Comparison of ENCODE assay signal across 8 cellular contexts in genomic region chr6:42745638-42746451, GRCh38.
DNase-seq lines count a peak whose midpoint lies in the region; ATAC-seq lines count a peak whose summit lies in the region.

Gene TBCC, minus strand, starts transcription at chr6:42746103. Its CDS starts 30 bp downstream, at chr6:42746073.

- ATAC-seq in GM19043 (IDR thresholded peaks at IDR 0.05; ENCODE audit: low read depth, unreplicated experiment) = peak; percentile 66
- peak; percentile 76 for ATAC-seq in HG03354 (IDR thresholded peaks at IDR 0.05; ENCODE audit: poor library complexity, severe bottlenecking, unreplicated experiment)
- peak; percentile 82 for ATAC-seq in activated CD4-positive, CD25-positive, alpha-beta regulatory T cell treated with anti-CD3 and anti-CD28 coated beads, Interleukin-2, amount 50 U/mL, for 24 hours

- DNase-seq in AG20443 (ENCODE audit: low spot score) = peak; percentile 98
- DNase-seq in NCI-H446 treated with DMSO at 0.1 percent for 48 hours (lab: John Stamatoyannopoulos, UW) = peak; percentile 98
- DNase-seq in cerebellar nuclear complex (lab: John Stamatoyannopoulos, UW) = peak; percentile 90 to 91
- DNase-seq in islet precursor cell = peak; percentile 99
- peak; percentile 87 for DNase-seq in stimulated activated CD4-positive, alpha-beta T cell treated with anti-CD3 and anti-CD28 coated beads, Interleukin-12 subunit alpha, Interleukin-12 subunit beta, amount 100 ng/mL, for 4 hours

Comparison
In these comparisons a context has a peak if more than half of its experiments do, and no peak if none do; other contexts are left out.
1. Peak in every context shown above with its lines: DNase-seq and ATAC-seq.